Comparison of ENCODE assay signal across 36 cellular contexts in genomic region chr3:41523897-41524296, GRCh38.
"Had no signal": no experiment of that assay in that cellular context is flagged by ENCODE, and none has a peak within 500 bp of the region (broad histone marks: within the 10 kb centered on the region; RNA-seq: fewer than 3 reads in every experiment).

No MANE protein-coding gene starts in this region.

- H3K27me3 Mint-ChIP-seq: activated B cell treated with CpG ODN at 0.5 μM for 24 hours; activated CD4-positive, alpha-beta memory T cell treated with anti-CD3 and anti-CD28 coated beads, Interleukin-2, amount 10 ng/mL, durations not matched to agents 7 days and 5 days; activated CD4-positive, alpha-beta T cell treated with anti-CD3 and anti-CD28 coated beads, Interleukin-2, amount 10 ng/mL, durations not matched to agents 7 days and 5 days; activated CD8-positive, alpha-beta memory T cell treated with anti-CD3 and anti-CD28 coated beads, Interleukin-2, amount 10 ng/mL, durations not matched to agents 7 days and 5 days; activated naive CD4-positive, alpha-beta T cell treated with anti-CD3 and anti-CD28 coated beads, Interleukin-2, amount 10 ng/mL, durations not matched to agents 7 days and 5 days; activated naive CD4-positive, alpha-beta T cell treated with anti-CD3 and anti-CD28 coated beads, Interleukin-2, amount 50 U/mL, for 24 hours; activated naive CD8-positive, alpha-beta T cell; activated naive CD8-positive, alpha-beta T cell treated with anti-CD3 and anti-CD28 coated beads, Interleukin-2, amount 10 ng/mL, durations not matched to agents 7 days and 5 days; activated naive CD8-positive, alpha-beta T cell treated with anti-CD3 and anti-CD28 coated beads, Interleukin-2, amount 50 U/mL, for 24 hours; activated T-cell treated with anti-CD3 and anti-CD28 coated beads, Interleukin-2, amount 50 U/mL, for 24 hours; central memory CD8-positive, alpha-beta T cell had no signal

- H3K4me3 Mint-ChIP-seq: activated B cell treated with CpG ODN at 0.5 μM for 24 hours; activated CD4-positive, alpha-beta memory T cell treated with anti-CD3 and anti-CD28 coated beads, Interleukin-2, amount 10 ng/mL, durations not matched to agents 7 days and 5 days; activated CD4-positive, alpha-beta T cell treated with anti-CD3 and anti-CD28 coated beads, Interleukin-2, amount 10 ng/mL, durations not matched to agents 7 days and 5 days; activated CD8-positive, alpha-beta memory T cell treated with anti-CD3 and anti-CD28 coated beads, Interleukin-2, amount 10 ng/mL, durations not matched to agents 7 days and 5 days; activated CD8-positive, alpha-beta T cell treated with anti-CD3 and anti-CD28 coated beads, Interleukin-2, amount 10 ng/mL, durations not matched to agents 7 days and 5 days; activated naive CD4-positive, alpha-beta T cell treated with anti-CD3 and anti-CD28 coated beads, Interleukin-2, amount 10 ng/mL, durations not matched to agents 7 days and 5 days; activated naive CD4-positive, alpha-beta T cell treated with anti-CD3 and anti-CD28 coated beads, Interleukin-2, amount 50 U/mL, for 24 hours; activated naive CD8-positive, alpha-beta T cell; activated naive CD8-positive, alpha-beta T cell treated with anti-CD3 and anti-CD28 coated beads, Interleukin-2, amount 10 ng/mL, durations not matched to agents 7 days and 5 days; activated naive CD8-positive, alpha-beta T cell treated with anti-CD3 and anti-CD28 coated beads, Interleukin-2, amount 50 U/mL, for 24 hours; activated T-cell treated with anti-CD3 and anti-CD28 coated beads, Interleukin-2, amount 50 U/mL, for 24 hours; brain; central memory CD8-positive, alpha-beta T cell; T-helper 1 cell treated with Interleukin-12 subunit alpha and Interleukin-12 subunit beta and Interleukin-4 antibody, amounts not matched to agents 30 μg/mL and 1 μg/mL, for 36 hours; T-helper 2 cell treated with Interferon-gamma antibody and Interleukin-4, amounts not matched to agents 5 μg/mL and 100 μg/mL, for 36 hours had no signal

- H3K27ac Mint-ChIP-seq: activated B cell treated with CpG ODN at 0.5 μM for 24 hours; activated CD4-positive, alpha-beta memory T cell treated with anti-CD3 and anti-CD28 coated beads, Interleukin-2, amount 10 ng/mL, durations not matched to agents 7 days and 5 days; activated CD4-positive, alpha-beta T cell treated with anti-CD3 and anti-CD28 coated beads, Interleukin-2, amount 10 ng/mL, durations not matched to agents 7 days and 5 days; activated CD8-positive, alpha-beta memory T cell treated with anti-CD3 and anti-CD28 coated beads, Interleukin-2, amount 10 ng/mL, durations not matched to agents 7 days and 5 days; activated CD8-positive, alpha-beta T cell treated with anti-CD3 and anti-CD28 coated beads, Interleukin-2, amount 10 ng/mL, durations not matched to agents 7 days and 5 days; activated naive CD4-positive, alpha-beta T cell treated with anti-CD3 and anti-CD28 coated beads, Interleukin-2, amount 10 ng/mL, durations not matched to agents 7 days and 5 days; activated naive CD4-positive, alpha-beta T cell treated with anti-CD3 and anti-CD28 coated beads, Interleukin-2, amount 50 U/mL, for 24 hours; activated naive CD8-positive, alpha-beta T cell; activated naive CD8-positive, alpha-beta T cell treated with anti-CD3 and anti-CD28 coated beads, Interleukin-2, amount 10 ng/mL, durations not matched to agents 7 days and 5 days; activated naive CD8-positive, alpha-beta T cell treated with anti-CD3 and anti-CD28 coated beads, Interleukin-2, amount 50 U/mL, for 24 hours; activated T-cell treated with anti-CD3 and anti-CD28 coated beads, Interleukin-2, amount 50 U/mL, for 24 hours; activated T-helper 2 cell treated with anti-CD3 and anti-CD28 coated beads, Interferon-gamma antibody, Interleukin-2, Interleukin-4, amounts not matched to agents 10 μg/mL and 5 μg/mL and 100 μg/mL, durations not matched to agents 14 hours and 24 hours and 36 hours; brain; T-helper 1 cell treated with Interleukin-12 subunit alpha and Interleukin-12 subunit beta and Interleukin-4 antibody, amounts not matched to agents 30 μg/mL and 1 μg/mL, for 36 hours; T-helper 2 cell treated with Interferon-gamma antibody and Interleukin-4, amounts not matched to agents 5 μg/mL and 100 μg/mL, for 36 hours had no signal

- DNase-seq: activated B cell treated with CpG ODN at 0.5 μM for 24 hours; activated CD4-positive, alpha-beta memory T cell treated with anti-CD3 and anti-CD28 coated beads, Interleukin-2, amount 10 ng/mL, durations not matched to agents 7 days and 5 days; activated CD4-positive, alpha-beta T cell treated with anti-CD3 and anti-CD28 coated beads for 4 hours; activated CD4-positive, alpha-beta T cell treated with anti-CD3 and anti-CD28 coated beads, Interleukin-2, amount 10 ng/mL, durations not matched to agents 7 days and 5 days; activated CD4-positive, alpha-beta T cell treated with anti-CD3 and anti-CD28 coated beads, Interleukin-2, amount 50 U/mL, for 48 hours; activated CD4-positive, CD25-positive, alpha-beta regulatory T cell treated with anti-CD3 and anti-CD28 coated beads, Interleukin-2, amount 50 U/mL, for 72 hours; activated CD8-positive, alpha-beta memory T cell treated with anti-CD3 and anti-CD28 coated beads for 24 hours; activated CD8-positive, alpha-beta memory T cell treated with anti-CD3 and anti-CD28 coated beads, Interleukin-2, amount 10 ng/mL, durations not matched to agents 7 days and 5 days; activated CD8-positive, alpha-beta memory T cell treated with anti-CD3 and anti-CD28 coated beads, Interleukin-2, amount 50 U/mL, for 48 hours; activated CD8-positive, alpha-beta T cell treated with anti-CD3 and anti-CD28 coated beads, Interleukin-2, amount 10 ng/mL, durations not matched to agents 7 days and 5 days; activated effector memory CD4-positive, alpha-beta T cell treated with Interleukin-2 at 50 U/mL for 16 hours; activated gamma-delta T cell; activated naive CD4-positive, alpha-beta T cell treated with anti-CD3 and anti-CD28 coated beads, Interleukin-2, amount 10 ng/mL, durations not matched to agents 7 days and 5 days; activated naive CD4-positive, alpha-beta T cell treated with Interleukin-2 at 50 U/mL for 16 hours; activated naive CD8-positive, alpha-beta T cell treated with anti-CD3 and anti-CD28 coated beads, Interleukin-2, amount 10 ng/mL, durations not matched to agents 7 days and 5 days; activated naive CD8-positive, alpha-beta T cell treated with anti-CD3 and anti-CD28 coated beads, Interleukin-2, amount 50 U/mL, for 24 hours; activated T-cell treated with anti-CD3 and anti-CD28 coated beads, Interleukin-2, amount 50 U/mL, for 24 hours; activated T-cell treated with anti-CD3 and anti-CD28 coated beads, Interleukin-2, amount 50 U/mL, for 48 hours; amygdala; anterior cingulate cortex; caudate nucleus; cerebellar nuclear complex; T-helper 2 cell; T-helper 9 cell had no signal

- H3K4me1 Mint-ChIP-seq: activated naive CD4-positive, alpha-beta T cell treated with anti-CD3 and anti-CD28 coated beads, Interleukin-2, amount 50 U/mL, for 24 hours; central memory CD8-positive, alpha-beta T cell had no signal

- ATAC-seq: activated CD8-positive, alpha-beta memory T cell treated with anti-CD3 and anti-CD28 coated beads, Interleukin-2, amount 10 ng/mL, durations not matched to agents 7 days and 5 days; activated CD8-positive, alpha-beta T cell treated with anti-CD3 and anti-CD28 coated beads, Interleukin-2, amount 10 ng/mL, durations not matched to agents 7 days and 5 days; activated naive CD8-positive, alpha-beta T cell treated with anti-CD3 and anti-CD28 coated beads, Interleukin-2, amount 50 U/mL, for 24 hours had no signal

- H3K4me1 ChIP-seq: ascending aorta had no signal

- H3K36me3 Mint-ChIP-seq: activated CD8-positive, alpha-beta memory T cell treated with anti-CD3 and anti-CD28 coated beads, Interleukin-2, amount 10 ng/mL, durations not matched to agents 7 days and 5 days; activated naive CD4-positive, alpha-beta T cell treated with anti-CD3 and anti-CD28 coated beads, Interleukin-2, amount 10 ng/mL, durations not matched to agents 7 days and 5 days; activated naive CD8-positive, alpha-beta T cell treated with anti-CD3 and anti-CD28 coated beads, Interleukin-2, amount 10 ng/mL, durations not matched to agents 7 days and 5 days; brain had no signal

- FAIRE-seq: bronchial epithelial cell, TTC549 had no signal

- H3K27ac ChIP-seq: ascending aorta, cardiac muscle cell, VCaP had no signal

- H3K27me3 ChIP-seq: ascending aorta, cardiac muscle cell had no signal

- H3K9me3 Mint-ChIP-seq: activated B cell treated with CpG ODN at 0.5 μM for 24 hours; activated CD4-positive, alpha-beta memory T cell treated with anti-CD3 and anti-CD28 coated beads, Interleukin-2, amount 10 ng/mL, durations not matched to agents 7 days and 5 days; activated CD4-positive, alpha-beta T cell treated with anti-CD3 and anti-CD28 coated beads, Interleukin-2, amount 10 ng/mL, durations not matched to agents 7 days and 5 days; activated naive CD4-positive, alpha-beta T cell treated with anti-CD3 and anti-CD28 coated beads, Interleukin-2, amount 10 ng/mL, durations not matched to agents 7 days and 5 days; activated naive CD4-positive, alpha-beta T cell treated with anti-CD3 and anti-CD28 coated beads, Interleukin-2, amount 50 U/mL, for 24 hours; activated naive CD8-positive, alpha-beta T cell treated with anti-CD3 and anti-CD28 coated beads, Interleukin-2, amount 10 ng/mL, durations not matched to agents 7 days and 5 days; activated naive CD8-positive, alpha-beta T cell treated with anti-CD3 and anti-CD28 coated beads, Interleukin-2, amount 50 U/mL, for 24 hours; activated T-cell treated with anti-CD3 and anti-CD28 coated beads, Interleukin-2, amount 50 U/mL, for 24 hours; activated T-helper 2 cell treated with anti-CD3 and anti-CD28 coated beads, Interferon-gamma antibody, Interleukin-2, Interleukin-4, amounts not matched to agents 10 μg/mL and 5 μg/mL and 100 μg/mL, durations not matched to agents 14 hours and 24 hours and 36 hours; brain; central memory CD8-positive, alpha-beta T cell; T-helper 1 cell treated with Interleukin-12 subunit alpha and Interleukin-12 subunit beta and Interleukin-4 antibody, amounts not matched to agents 30 μg/mL and 1 μg/mL, for 36 hours; T-helper 2 cell treated with Interferon-gamma antibody and Interleukin-4, amounts not matched to agents 5 μg/mL and 100 μg/mL, for 36 hours had no signal

- H3K36me3 ChIP-seq: ascending aorta, cardiac muscle cell had no signal

- H3K9me3 ChIP-seq: ascending aorta had no signal

- H3K4me3 ChIP-seq: ascending aorta, cardiac muscle cell had no signal
